In the genomic region with DNA sequence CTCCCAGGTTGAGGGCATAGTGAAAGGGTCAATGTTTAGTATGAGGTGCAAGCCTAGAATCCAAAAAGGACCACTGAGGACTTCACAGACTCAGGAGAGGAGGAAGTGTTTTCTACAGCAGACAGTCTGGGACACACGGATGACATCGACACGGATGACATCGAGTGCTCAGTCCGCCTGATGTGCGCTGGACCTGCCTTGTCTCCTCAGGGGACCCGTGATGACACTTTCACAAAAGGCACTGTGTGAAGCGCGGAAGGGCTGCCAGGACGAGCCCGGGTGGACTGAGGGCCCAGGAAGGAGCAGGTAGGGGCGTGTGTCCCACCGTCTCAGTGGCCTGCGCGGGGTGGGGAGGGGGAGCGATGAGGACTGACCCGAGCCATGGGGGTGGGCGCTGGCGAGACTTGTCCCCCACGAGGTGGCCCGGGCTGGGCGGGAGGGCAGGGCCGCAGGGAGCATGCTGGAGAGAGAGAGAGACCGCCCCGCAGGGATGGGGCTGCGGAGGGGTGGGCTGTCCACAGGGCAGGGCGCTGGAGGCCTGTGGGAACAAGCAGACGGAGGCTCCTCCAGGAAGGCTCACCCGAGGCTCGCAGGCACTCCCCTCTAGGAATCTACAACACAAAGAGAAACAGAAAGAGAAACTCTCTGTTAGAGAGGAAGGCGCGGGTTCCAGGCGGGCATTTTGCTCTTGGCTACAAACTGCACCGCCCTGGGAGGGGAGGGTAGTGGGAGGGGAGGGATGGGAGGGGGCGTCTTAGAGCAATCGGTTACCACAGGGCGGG, we compare ENCODE assay signal across 7 cellular contexts. TPM values are rescaled to one million over a fixed set of nuclear protein-coding genes. Genes with fewer than 3 reads are reported as not detected.
DNase-seq lines count a peak whose midpoint lies in the region; ATAC-seq and TF ChIP-seq lines count a peak whose summit lies in the region.

No MANE protein-coding gene starts in this region.

- DNase-seq in NOMO-1 (lab: John Stamatoyannopoulos, UW; ENCODE audit: unreplicated experiment in 2 of 2): peak; percentile 84 to 88
- DNase-seq in activated T-cell treated with anti-CD3 and anti-CD28 coated beads, Interleukin-2, amount 50 U/mL, for 4 hours: peak; percentile 67
- peak in 1 of 3 donors; percentile 50 for DNase-seq in right lobe of liver
- no peak for DNase-seq in thyroid gland
- no peak for DNase-seq in G401 (ENCODE audit: low spot score)

- H3K4me3 ChIP-seq in right lobe of liver: no peak overlapping the region
- no peak overlapping the region for H3K4me3 ChIP-seq in thyroid gland (replicated peaks in 1 of 3)

- peak overlapping the region; percentile 81 for H3K4me3 Mint-ChIP-seq in activated T-cell treated with anti-CD3 and anti-CD28 coated beads, Interleukin-2, amount 50 U/mL, for 4 hours

- peaks cover 28% of the 10 kb centered on the region for H3K36me3 Mint-ChIP-seq in activated T-cell treated with anti-CD3 and anti-CD28 coated beads, Interleukin-2, amount 50 U/mL, for 4 hours (ENCODE audit: insufficient read depth)

- intact Hi-C loops in right lobe of liver (cut with DNase I): loop anchor here in 1 of 2 donors (10.0 kb wide), 1 partner anchor 215 kb away; no protein-coding TSS in a partner anchor
- intact Hi-C loops in thyroid gland (cut with DNase I): loop anchor here (5.0 to 10.0 kb wide), 3 partner anchors 152 to 345 kb away; a partner anchor contains a TSS

- H3K36me3 ChIP-seq in right lobe of liver (peaks cover 0 to 3% (median 0%) of the 10 kb centered on the region in 4 donors), thyroid gland (peaks cover 9 to 15% of the 10 kb centered on the region in 2 donors)

- peaks cover 91% of the 10 kb centered on the region for H3K4me1 Mint-ChIP-seq in activated T-cell treated with anti-CD3 and anti-CD28 coated beads, Interleukin-2, amount 50 U/mL, for 4 hours (ENCODE audit: low read depth)

- whole genome bisulfite sequencing in right lobe of liver (ENCODE audit: insufficient coverage, low coverage, low lambda C conversion rate, missing lambda C conversion rate): 76% methylated on average over 19 of the region's 37 CpGs
- WGBS in thyroid gland, 2 donors: 82 to 86% methylated on average over 36 to 37 of the region's 37 CpGs

- H3K4me1 ChIP-seq in right lobe of liver (peaks cover 0 to 11% (median 4%) of the 10 kb centered on the region in 4 donors), thyroid gland (peaks cover 52 to 59% of the 10 kb centered on the region in 2 donors)

- peak; percentile 5 to 7 for ATAC-seq in activated T-cell treated with anti-CD3 and anti-CD28 coated beads, Interleukin-2, amount 50 U/mL, for 4 hours
- ATAC-seq in right lobe of liver (peak in 3 of 4 donors; percentile 3 to 42 (median 6)), GM21423 (IDR thresholded peaks at IDR 0.05; ENCODE audit: unreplicated experiment) (no peak), GM19397 (IDR thresholded peaks at IDR 0.05; ENCODE audit: unreplicated experiment) (no peak)

- TF ChIP-seq CTCF in right lobe of liver (IDR thresholded peaks at IDR 0.05) (no peak), thyroid gland (IDR thresholded peaks at IDR 0.05) (no peak)

- no peaks in the 10 kb centered on the region for H3K27me3 Mint-ChIP-seq in activated T-cell treated with anti-CD3 and anti-CD28 coated beads, Interleukin-2, amount 50 U/mL, for 4 hours (ENCODE audit: low read depth)

- TF ChIP-seq POLR2A in right lobe of liver (IDR thresholded peaks at IDR 0.05) (no peak), thyroid gland (IDR thresholded peaks at IDR 0.05) (no peak)

- H3K9me3 Mint-ChIP-seq in activated T-cell treated with anti-CD3 and anti-CD28 coated beads, Interleukin-2, amount 50 U/mL, for 4 hours: no peaks in the 10 kb centered on the region

- H3K27me3 ChIP-seq in right lobe of liver (no peaks in the 10 kb centered on the region), thyroid gland (no peaks in the 10 kb centered on the region)

- in situ Hi-C loops in G401 (cut with HindIII; ENCODE audit: low sequenced_read_pairs): no loop called here

- H3K27ac ChIP-seq in right lobe of liver (peak overlapping the region; percentile 15 to 51 (median 43)), thyroid gland (peak overlapping the region; percentile 62 to 86 (median 76))

- H3K9me3 ChIP-seq in right lobe of liver: no peaks in the 10 kb centered on the region
- H3K9me3 ChIP-seq in thyroid gland: no peaks in the 10 kb centered on the region

RNA-seq across cellular contexts. Expression of a gene that starts 54.9 kb away (rescaled TPM):
- total RNA-seq in activated T-cell treated with anti-CD3 and anti-CD28 coated beads, Interleukin-2, amount 50 U/mL, for 4 hours: 10 to 100 TPM; 39.1 to 48.4 (median 47.0) TPM
- total RNA-seq in right lobe of liver (10 to 100 TPM in 4 of 6 experiments, 1 to 10 TPM in 2; 7.5 to 14.0 (median 10.8) TPM), thyroid gland (10 to 100 TPM; 23.9 to 61.8 (median 52.0) TPM)
- 27.7 and 34.3 TPM in 2 replicates for total RNA-seq in G401 (2014; rRNA removed; shearing (Covaris generic))

RNA-seq across cellular contexts. Expression of a gene that starts 55.1 kb away (rescaled TPM):
- 10 to 100 TPM; 74.8 to 92.6 (median 76.2) TPM for total RNA-seq in activated T-cell treated with anti-CD3 and anti-CD28 coated beads, Interleukin-2, amount 50 U/mL, for 4 hours
- 10 to 100 TPM; 25.2 to 39.8 (median 33.5) TPM for total RNA-seq in right lobe of liver
- total RNA-seq in thyroid gland: 10 to 100 TPM; 59.4 to 89.2 (median 81.4) TPM
- total RNA-seq in G401 (2014; rRNA removed; shearing (Covaris generic)): 23.4 and 49.4 TPM in 2 replicates

Comparison
In these comparisons a context has a peak if more than half of its experiments do, and no peak if none do; other contexts are left out.
1. DNase-seq: peak in NOMO-1 (2 of 2) and activated T-cell treated with anti-CD3 and anti-CD28 coated beads, Interleukin-2, amount 50 U/mL, for 4 hours (single experiment); none in thyroid gland (0 of 2) and G401 (single experiment).
2. ATAC-seq: peak in activated T-cell treated with anti-CD3 and anti-CD28 coated beads, Interleukin-2, amount 50 U/mL, for 4 hours (2 of 2) and right lobe of liver (3 of 4); none in GM21423 (single experiment) and GM19397 (single experiment).